8 cellular contexts compared by ENCODE assay signal in the genomic region with DNA sequence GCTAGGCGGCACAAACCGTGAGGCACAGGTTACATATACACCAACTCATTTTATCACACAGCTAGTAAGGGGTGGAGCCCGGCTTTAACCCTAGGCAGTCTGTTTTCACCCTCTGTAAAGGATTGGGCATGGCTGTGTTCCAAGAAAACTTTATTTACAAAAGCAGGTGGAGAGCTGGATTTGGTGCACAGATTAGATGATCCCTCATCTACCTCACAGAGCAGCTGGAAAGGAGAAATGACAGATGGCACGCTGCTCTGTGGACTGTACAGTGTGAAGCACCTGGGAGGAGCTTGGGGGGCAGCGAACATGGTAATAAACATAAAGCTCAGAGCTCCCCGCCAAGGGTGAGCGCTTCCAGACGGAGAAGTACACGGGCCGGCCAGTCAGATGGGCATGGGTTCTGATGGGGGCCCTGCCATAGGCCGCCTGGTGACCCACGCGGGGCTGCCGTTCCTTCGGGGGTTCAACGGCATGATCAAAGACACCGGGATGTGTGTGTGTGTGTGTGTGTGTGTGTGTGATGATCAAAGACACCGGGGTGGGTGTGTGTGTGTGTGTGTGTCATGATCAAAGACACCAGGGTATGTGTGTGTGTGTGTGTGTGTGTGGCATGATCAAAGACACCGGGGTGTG. TPM values are rescaled to one million over a fixed set of nuclear protein-coding genes. Genes with fewer than 3 reads are reported as not detected.
DNase-seq lines count a peak whose midpoint lies in the region; ATAC-seq lines count a peak whose summit lies in the region.

No MANE protein-coding gene starts in this region.

- peak in 1 of 2 donors; percentile 18 for ATAC-seq in activated T-cell treated with anti-CD3 and anti-CD28 coated beads, Interleukin-2, amount 50 U/mL, for 72 hours (replicated peaks in 1 of 2)
- ATAC-seq in HG03520 (IDR thresholded peaks at IDR 0.05; ENCODE audit: unreplicated experiment): no peak
- ATAC-seq in GM18519 (IDR thresholded peaks at IDR 0.05; ENCODE audit: low FRiP score, unreplicated experiment): no peak

- peak overlapping the region; percentile 95 for H3K27ac Mint-ChIP-seq in activated T-cell treated with anti-CD3 and anti-CD28 coated beads, Interleukin-2, amount 50 U/mL, for 72 hours

- peak overlapping the region; percentile 70 to 75 for H3K9ac ChIP-seq in mucosa of rectum (ENCODE audit: low read depth in 1 of 2, low read length in 2 of 2)

- no peaks in the 10 kb centered on the region for H3K27me3 ChIP-seq in mucosa of rectum (ENCODE audit: control insufficient read depth in 2 of 2, insufficient read depth in 2 of 2, low read length in 2 of 2)

- H3K4me3 Mint-ChIP-seq in activated T-cell treated with anti-CD3 and anti-CD28 coated beads, Interleukin-2, amount 50 U/mL, for 72 hours: peak overlapping the region; percentile 93 to 97

- H3K36me3 ChIP-seq in mucosa of rectum (ENCODE audit: control insufficient read depth in 2 of 2, insufficient read depth in 2 of 2, low read length in 2 of 2): peaks cover 0 to 9% of the 10 kb centered on the region in 2 donors

- H3K36me3 Mint-ChIP-seq in activated T-cell treated with anti-CD3 and anti-CD28 coated beads, Interleukin-2, amount 50 U/mL, for 72 hours (ENCODE audit: insufficient read depth in 2 of 2): peaks cover 2 to 5% of the 10 kb centered on the region in 2 donors

- H3K9me3 Mint-ChIP-seq in activated T-cell treated with anti-CD3 and anti-CD28 coated beads, Interleukin-2, amount 50 U/mL, for 72 hours: no peaks in the 10 kb centered on the region

- H3K4me3 ChIP-seq in mucosa of rectum (ENCODE audit: low read length in 2 of 2): peak overlapping the region; percentile 84 to 91

- H3K4me1 Mint-ChIP-seq in activated T-cell treated with anti-CD3 and anti-CD28 coated beads, Interleukin-2, amount 50 U/mL, for 72 hours (ENCODE audit: low read depth): peaks cover 44% of the 10 kb centered on the region

- peaks cover 10 to 15% of the 10 kb centered on the region in 2 donors for H3K4me1 ChIP-seq in mucosa of rectum (ENCODE audit: control insufficient read depth in 2 of 2, insufficient read depth in 2 of 2, low read length in 2 of 2)

- no peaks in the 10 kb centered on the region for H3K9me3 ChIP-seq in mucosa of rectum (ENCODE audit: control insufficient read depth in 2 of 2, low read length in 2 of 2)

- H3K27me3 Mint-ChIP-seq in activated T-cell treated with anti-CD3 and anti-CD28 coated beads, Interleukin-2, amount 50 U/mL, for 72 hours (ENCODE audit: low read depth): no peaks in the 10 kb centered on the region

- peak overlapping the region; percentile 81 to 83 for H3K27ac ChIP-seq in mucosa of rectum (ENCODE audit: low read depth in 2 of 2, low read length in 2 of 2)

- DNase-seq in DMS 273 treated with DMSO at 0.1 percent for 48 hours (lab: John Stamatoyannopoulos, UW) (peak; percentile 97), NCI-H2171 treated with DMSO at 0.1 percent for 48 hours (lab: John Stamatoyannopoulos, UW) (peak; percentile 99), Ammon's horn (ENCODE audit: low spot score) (no peak)
- DNase-seq in activated T-cell treated with anti-CD3 and anti-CD28 coated beads, Interleukin-2, amount 50 U/mL, for 72 hours: peak; percentile 10 to 25
- DNase-seq in stimulated activated CD4-positive, alpha-beta T cell treated with anti-CD3 and anti-CD28 coated beads, Interleukin-4, amount 100 ng/mL, for 4 hours: no peak

RNA-seq across cellular contexts. Expression of a gene that starts 0.9 kb away (rescaled TPM):
- 10 to 100 TPM in 1 of 2 donors, 1 to 10 TPM in 1; 6.8 to 11.0 TPM for total RNA-seq in activated T-cell treated with anti-CD3 and anti-CD28 coated beads, Interleukin-2, amount 50 U/mL, for 72 hours

Comparison
In these comparisons a context has a peak if more than half of its experiments do, and no peak if none do; other contexts are left out.
1. DNase-seq: peak in DMS 273 treated with DMSO at 0.1 percent for 48 hours (single experiment), NCI-H2171 treated with DMSO at 0.1 percent for 48 hours (single experiment) and activated T-cell treated with anti-CD3 and anti-CD28 coated beads, Interleukin-2, amount 50 U/mL, for 72 hours (2 of 2); none in Ammon's horn (single experiment) and stimulated activated CD4-positive, alpha-beta T cell treated with anti-CD3 and anti-CD28 coated beads, Interleukin-4, amount 100 ng/mL, for 4 hours (0 of 2).